In the genomic region with DNA sequence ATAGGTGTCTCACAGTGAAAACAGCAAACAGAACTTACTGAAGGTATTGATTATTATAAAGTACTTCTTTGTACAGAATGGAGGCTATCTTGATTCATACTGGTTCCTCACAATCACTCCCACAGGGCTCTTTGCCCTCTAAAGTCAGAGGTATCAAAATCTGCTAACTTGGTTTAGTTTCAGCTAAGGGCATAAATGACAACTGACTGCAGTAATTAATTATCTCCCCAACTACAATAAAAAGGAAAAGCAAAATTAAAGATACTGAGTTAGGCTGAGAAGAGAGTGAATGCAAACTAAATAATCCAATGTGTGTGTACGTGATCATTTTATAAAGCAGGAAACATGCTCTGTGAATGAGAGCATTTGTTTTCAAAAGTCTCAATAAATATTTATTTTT, we compare ENCODE assay signal across 23 cellular contexts.
"Had no signal": no experiment of that assay in that cellular context is flagged by ENCODE, and none has a peak within 500 bp of the region (broad histone marks: within the 10 kb centered on the region; RNA-seq: fewer than 3 reads in every experiment).

No MANE protein-coding gene starts in this region.

- H3K4me1 Mint-ChIP-seq: activated naive CD8-positive, alpha-beta T cell treated with anti-CD3 and anti-CD28 coated beads, Interleukin-2, amount 10 ng/mL, durations not matched to agents 7 days and 5 days; naive thymus-derived CD4-positive, alpha-beta T cell; neural progenitor cell had no signal

- H3K36me3 Mint-ChIP-seq: activated naive CD8-positive, alpha-beta T cell treated with anti-CD3 and anti-CD28 coated beads, Interleukin-2, amount 10 ng/mL, durations not matched to agents 7 days and 5 days; naive thymus-derived CD4-positive, alpha-beta T cell; neural progenitor cell; WTC11 had no signal

- DNase-seq: activated CD8-positive, alpha-beta memory T cell treated with anti-CD3 and anti-CD28 coated beads for 24 hours; activated CD8-positive, alpha-beta memory T cell treated with anti-CD3 and anti-CD28 coated beads, Interleukin-2, amount 50 U/mL, for 48 hours; activated effector memory CD4-positive, alpha-beta T cell treated with Interleukin-2 at 50 U/mL for 16 hours; activated naive CD4-positive, alpha-beta T cell treated with anti-CD3 and anti-CD28 coated beads for 36 hours; activated naive CD8-positive, alpha-beta T cell treated with anti-CD3 and anti-CD28 coated beads, Interleukin-2, amount 10 ng/mL, durations not matched to agents 7 days and 5 days; activated T-cell treated with anti-CD3 and anti-CD28 coated beads, Interleukin-2, amount 50 U/mL, for 48 hours; amniotic stem cell; cerebellar nuclear complex; effector CD4-positive, alpha-beta T cell; erythroblast; foreskin fibroblast; left lung; naive thymus-derived CD4-positive, alpha-beta T cell; spleen; stimulated activated CD4-positive, alpha-beta T cell treated with anti-CD3 and anti-CD28 coated beads, Interleukin-4, amount 100 ng/mL, for 1 hour; stimulated activated naive CD4-positive, alpha-beta T cell; T-helper 1 cell; thyroid gland; upper lobe of right lung had no signal

- H3K4me3 ChIP-seq: left lung, lung, neural progenitor cell, right atrium auricular region, spleen, thyroid gland, upper lobe of right lung had no signal

- H3K27ac Mint-ChIP-seq: activated naive CD4-positive, alpha-beta T cell treated with anti-CD3 and anti-CD28 coated beads for 36 hours; activated naive CD8-positive, alpha-beta T cell treated with anti-CD3 and anti-CD28 coated beads, Interleukin-2, amount 10 ng/mL, durations not matched to agents 7 days and 5 days; naive thymus-derived CD4-positive, alpha-beta T cell; neural progenitor cell; WTC11 had no signal

- H3K4me3 Mint-ChIP-seq: activated naive CD4-positive, alpha-beta T cell treated with anti-CD3 and anti-CD28 coated beads for 36 hours; activated naive CD8-positive, alpha-beta T cell treated with anti-CD3 and anti-CD28 coated beads, Interleukin-2, amount 10 ng/mL, durations not matched to agents 7 days and 5 days; naive thymus-derived CD4-positive, alpha-beta T cell; neural progenitor cell; WTC11 had no signal

- H3K9me3 ChIP-seq: thyroid gland, upper lobe of right lung had no signal

- H3K4me1 ChIP-seq: left lung, neural progenitor cell, right atrium auricular region, spleen, thyroid gland, upper lobe of right lung had no signal

- H3K9ac ChIP-seq: neural progenitor cell had no signal

- H3K27ac ChIP-seq: left lung, neural progenitor cell, right atrium auricular region, spleen, thyroid gland, upper lobe of right lung had no signal

- H3K27me3 Mint-ChIP-seq: activated naive CD8-positive, alpha-beta T cell treated with anti-CD3 and anti-CD28 coated beads, Interleukin-2, amount 10 ng/mL, durations not matched to agents 7 days and 5 days; naive thymus-derived CD4-positive, alpha-beta T cell had no signal

- ATAC-seq: left lung; naive thymus-derived CD4-positive, alpha-beta T cell; upper lobe of right lung; WTC11 had no signal

- H3K27me3 ChIP-seq: left lung, neural progenitor cell, right atrium auricular region, spleen, thyroid gland, upper lobe of right lung had no signal

- H3K36me3 ChIP-seq: left lung, neural progenitor cell, right atrium auricular region, spleen, thyroid gland, upper lobe of right lung had no signal
